In the genomic region with DNA sequence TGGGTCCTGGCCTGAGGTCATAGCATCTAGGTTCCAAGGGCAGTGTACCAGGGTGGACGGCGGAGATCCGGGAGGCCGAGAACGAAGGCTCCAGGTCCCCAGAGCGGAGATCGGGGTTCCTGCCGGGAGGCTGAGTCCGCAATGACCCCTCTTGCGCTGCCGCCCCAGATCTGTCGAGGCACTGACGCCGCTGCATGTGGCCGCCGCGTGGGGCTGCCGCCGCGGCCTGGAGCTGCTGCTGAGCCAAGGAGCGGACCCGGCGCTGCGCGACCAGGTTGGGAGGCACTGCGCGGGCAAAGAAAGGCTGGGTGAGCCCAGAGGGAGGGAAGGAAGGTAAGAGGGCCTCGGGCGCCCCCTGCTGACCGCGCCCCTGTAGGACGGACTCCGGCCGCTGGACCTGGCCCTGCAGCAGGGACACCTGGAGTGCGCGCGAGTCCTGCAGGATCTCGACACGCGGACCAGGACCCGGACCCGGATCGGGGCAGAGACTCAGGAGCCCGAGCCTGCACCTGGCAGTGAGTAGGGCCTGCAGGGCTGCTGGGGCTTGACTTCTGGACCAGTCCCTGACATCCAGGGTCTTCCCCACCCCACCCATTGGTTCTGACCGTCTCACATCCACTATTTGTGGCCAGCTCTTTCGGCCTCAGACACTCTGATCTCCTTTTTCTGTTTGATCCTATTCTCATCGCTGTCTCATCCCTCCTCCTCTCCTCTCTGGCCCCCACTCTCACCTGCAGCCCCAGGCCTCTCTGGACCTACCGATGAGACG, we compare ENCODE assay signal across 1 cellular context.
A peak's percentile ranks its signal among the peaks of the same experiment; 100 is the strongest.
TF ChIP-seq lines count a peak whose summit lies in the region.

No MANE protein-coding gene starts in this region.

TF ChIP-seq in K562, 482 proteins besides CTCF, POLR2A, EP300 and RAD21 (continued from another document and continues in another):
- TF ChIP-seq HMGXB4 (CRISPR knock-in tag; IDR thresholded peaks at IDR 0.05) (peak; percentile 82), MEIS2 (IDR thresholded peaks at IDR 0.05; ENCODE audit: partially characterized antibody) (no peak), TBL1XR1 (IDR thresholded peaks at IDR 0.05; ENCODE audit: low read length in 2 of 2) (no peak), CCAR2 (IDR thresholded peaks at IDR 0.05; ENCODE audit: low read depth, low read length) (no peak), ELF4 (CRISPR knock-in tag; IDR thresholded peaks at IDR 0.05) (no peak), E2F3 (CRISPR knock-in tag; IDR thresholded peaks at IDR 0.05) (0 out of 2 replicates have a peak, but pooled peaks have one; percentile 30), IRF2 (CRISPR knock-in tag; IDR thresholded peaks at IDR 0.05) (no peak), RCOR1 (IDR thresholded peaks at IDR 0.05; ENCODE audit: borderline replicate concordance in 1 of 2, low read depth in 2 of 2, low read length in 2 of 2) (peak in 1 of 2 experiments; percentile 28; a peak in 1 of 4 replicates), POLR2B (IDR thresholded peaks at IDR 0.05; ENCODE audit: low read depth, partially characterized antibody) (no peak), PTTG1 (tag; IDR thresholded peaks at IDR 0.05; ENCODE audit: low read depth) (no peak), TBP (optimal IDR thresholded peaks at IDR 0.05; ENCODE audit: low read depth, low read length) (peak; percentile 39), ZNF146 (CRISPR knock-in tag; IDR thresholded peaks at IDR 0.05; ENCODE audit: unreplicated experiment) (no peak), ZBTB17 (CRISPR knock-in tag; IDR thresholded peaks at IDR 0.05) (0 out of 2 replicates have a peak, but pooled peaks have one; percentile 39), BRF1 (IDR thresholded peaks at IDR 0.05; ENCODE audit: borderline replicate concordance, extremely low read depth, insufficient read length) (no peak), FOXJ2 (tag; IDR thresholded peaks at IDR 0.05) (no peak), HEY1 (CRISPR knock-in tag; IDR thresholded peaks at IDR 0.05; ENCODE audit: borderline replicate concordance) (no peak), ATF1 (CRISPR knock-in tag; IDR thresholded peaks at IDR 0.05) (no peak), ATF1 (tag; IDR thresholded peaks at IDR 0.05) (no peak), LCOR (CRISPR knock-in tag; IDR thresholded peaks at IDR 0.05) (peak; percentile 62; the same call in 1 of the 2 replicates), RERE (CRISPR knock-in tag; IDR thresholded peaks at IDR 0.05; ENCODE audit: borderline replicate concordance) (no peak), SAFB2 (IDR thresholded peaks at IDR 0.05; ENCODE audit: borderline replicate concordance, low read depth, low read length, severe bottlenecking) (no peak), KLF6 (CRISPR knock-in tag; IDR thresholded peaks at IDR 0.05; ENCODE audit: borderline replicate concordance) (no peak), LARP7 (IDR thresholded peaks at IDR 0.05) (no peak), XRCC4 (IDR thresholded peaks at IDR 0.05; ENCODE audit: extremely low read depth, insufficient read depth, insufficient read length) (no peak), NFIC (IDR thresholded peaks at IDR 0.05) (no peak; the same call in 1 of the 2 replicates), ZNF217 (CRISPR knock-in tag; IDR thresholded peaks at IDR 0.05) (no peak), MEF2D (tag; conservative IDR thresholded peaks at IDR 0.05; ENCODE audit: low read depth) (no peak), SIN3A (IDR thresholded peaks at IDR 0.05; ENCODE audit: borderline replicate concordance in 2 of 2, control insufficient read depth in 1 of 2, low read depth in 2 of 2, low read length in 2 of 2) (no peak), ZNF512 (tag; IDR thresholded peaks at IDR 0.05) (no peak), SIRT6 (IDR thresholded peaks at IDR 0.05; ENCODE audit: low read depth, low read length) (no peak), HES1 (IDR thresholded peaks at IDR 0.05; ENCODE audit: low read depth) (no peak), ZNF444 (CRISPR knock-in tag; IDR thresholded peaks at IDR 0.05) (no peak), SRSF9 (IDR thresholded peaks at IDR 0.05; ENCODE audit: borderline replicate concordance, low read depth, low read length) (no peak), HMG20A (CRISPR knock-in tag; conservative IDR thresholded peaks at IDR 0.05) (no peak), TCF7L2 (IDR thresholded peaks at IDR 0.05; ENCODE audit: low read depth, low read length) (no peak), ATF2 (CRISPR knock-in tag; IDR thresholded peaks at IDR 0.05) (no peak), FOXP4 (CRISPR knock-in tag; IDR thresholded peaks at IDR 0.05; ENCODE audit: borderline replicate concordance) (peak; percentile 52; the same call in 1 of the 2 replicates)
- TF ChIP-seq, protein P1, sequence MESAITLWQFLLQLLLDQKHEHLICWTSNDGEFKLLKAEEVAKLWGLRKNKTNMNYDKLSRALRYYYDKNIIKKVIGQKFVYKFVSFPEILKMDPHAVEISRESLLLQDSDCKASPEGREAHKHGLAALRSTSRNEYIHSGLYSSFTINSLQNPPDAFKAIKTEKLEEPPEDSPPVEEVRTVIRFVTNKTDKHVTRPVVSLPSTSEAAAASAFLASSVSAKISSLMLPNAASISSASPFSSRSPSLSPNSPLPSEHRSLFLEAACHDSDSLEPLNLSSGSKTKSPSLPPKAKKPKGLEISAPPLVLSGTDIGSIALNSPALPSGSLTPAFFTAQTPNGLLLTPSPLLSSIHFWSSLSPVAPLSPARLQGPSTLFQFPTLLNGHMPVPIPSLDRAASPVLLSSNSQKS (CRISPR knock-in tag; IDR thresholded peaks at IDR 0.05) = no peak
- TF ChIP-seq, protein P2, sequence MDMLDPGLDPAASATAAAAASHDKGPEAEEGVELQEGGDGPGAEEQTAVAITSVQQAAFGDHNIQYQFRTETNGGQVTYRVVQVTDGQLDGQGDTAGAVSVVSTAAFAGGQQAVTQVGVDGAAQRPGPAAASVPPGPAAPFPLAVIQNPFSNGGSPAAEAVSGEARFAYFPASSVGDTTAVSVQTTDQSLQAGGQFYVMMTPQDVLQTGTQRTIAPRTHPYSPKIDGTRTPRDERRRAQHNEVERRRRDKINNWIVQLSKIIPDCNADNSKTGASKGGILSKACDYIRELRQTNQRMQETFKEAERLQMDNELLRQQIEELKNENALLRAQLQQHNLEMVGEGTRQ (CRISPR knock-in tag; IDR thresholded peaks at IDR 0.05) = no peak
- TF ChIP-seq, protein P3, sequence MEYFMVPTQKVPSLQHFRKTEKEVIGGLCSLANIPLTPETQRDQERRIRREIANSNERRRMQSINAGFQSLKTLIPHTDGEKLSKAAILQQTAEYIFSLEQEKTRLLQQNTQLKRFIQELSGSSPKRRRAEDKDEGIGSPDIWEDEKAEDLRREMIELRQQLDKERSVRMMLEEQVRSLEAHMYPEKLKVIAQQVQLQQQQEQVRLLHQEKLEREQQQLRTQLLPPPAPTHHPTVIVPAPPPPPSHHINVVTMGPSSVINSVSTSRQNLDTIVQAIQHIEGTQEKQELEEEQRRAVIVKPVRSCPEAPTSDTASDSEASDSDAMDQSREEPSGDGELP (CRISPR knock-in tag; IDR thresholded peaks at IDR 0.05; ENCODE audit: borderline replicate concordance) = peak; percentile 85
